In genomic region chr19:51777570-51778460, GRCh38 we compare ENCODE assay signal across 8 cellular contexts. TPM values are rescaled to one million over a fixed set of nuclear protein-coding genes. Genes with fewer than 3 reads are reported as not detected.
DNase-seq lines count a peak whose midpoint lies in the region; ATAC-seq and TF ChIP-seq lines count a peak whose summit lies in the region.

No MANE protein-coding gene starts in this region.

- peak; percentile 31 to 39 for DNase-seq in NCI-H524 (lab: John Stamatoyannopoulos, UW)
- DNase-seq in NCI-H524 treated with DMSO at 0.1 percent for 48 hours (lab: John Stamatoyannopoulos, UW): no peak
- DNase-seq in NCI-H146 (lab: John Stamatoyannopoulos, UW): peak; percentile 77
- DNase-seq in T-helper 9 cell: peak; percentile 3
- peak; percentile 68 for DNase-seq in mammary epithelial cell
- peak; percentile 93 for DNase-seq in inferior parietal cortex (ENCODE audit: extremely low spot score)
- peak; percentile 1 for DNase-seq in smooth muscle cell (lab: John Stamatoyannopoulos, UW; ENCODE audit: unreplicated experiment)

- H2AFZ ChIP-seq in mammary epithelial cell (ENCODE audit: low read depth, low read length) (peak overlapping the region; percentile 46), smooth muscle cell (ENCODE audit: low read depth) (peak overlapping the region; percentile 69)

- BruUV-seq in mammary epithelial cell (replicated peaks; lab: Mats Ljungman, UMichigan): no TSS peak

- dilution Hi-C loops in mammary epithelial cell (cut with HindIII; ENCODE audit: low sequenced_read_pairs): loop anchor here (5.0 kb wide), 1 partner anchor 81 kb away; no protein-coding TSS in a partner anchor

- H3K4me2 ChIP-seq in mammary epithelial cell (ENCODE audit: insufficient read depth, low read depth, low read length): no peak overlapping the region
- H3K4me2 ChIP-seq in smooth muscle cell: peak overlapping the region; percentile 72

- H3K4me3 ChIP-seq in mammary epithelial cell (replicated peaks in 1 of 3; ENCODE audit: insufficient read depth in 1 of 3, low read depth in 2 of 3, low read length in 3 of 3): no peak overlapping the region
- no peak overlapping the region for H3K4me3 ChIP-seq in smooth muscle cell

- H3K79me2 ChIP-seq in mammary epithelial cell (ENCODE audit: insufficient read depth, low read length): no peaks in the 10 kb centered on the region
- H3K79me2 ChIP-seq in smooth muscle cell (ENCODE audit: low read depth): no peaks in the 10 kb centered on the region

- no peaks in the 10 kb centered on the region for H3K36me3 ChIP-seq in mammary epithelial cell (ENCODE audit: insufficient read depth, low read length)
- H3K36me3 ChIP-seq in smooth muscle cell (ENCODE audit: low read depth): no peaks in the 10 kb centered on the region

- no peak overlapping the region for H3K27ac ChIP-seq in mammary epithelial cell (ENCODE audit: insufficient read depth, low read depth, low read length)
- no peak overlapping the region for H3K27ac ChIP-seq in smooth muscle cell (ENCODE audit: low read depth)

- TF ChIP-seq CTCF in mammary epithelial cell (conservative IDR thresholded peaks at IDR 0.05 in 1 of 2, IDR thresholded peaks at IDR 0.05 in 1 of 2; ENCODE audit: extremely low read depth in 1 of 2, insufficient read depth in 1 of 2, low read depth in 1 of 2, low read length in 2 of 2): peak; percentile 62 to 72
- peak; percentile 73 for TF ChIP-seq CTCF in smooth muscle cell (IDR thresholded peaks at IDR 0.05; ENCODE audit: borderline replicate concordance, insufficient read depth, poor library complexity, severe bottlenecking)

- intact Hi-C loops in mammary epithelial cell (cut with micrococcal nuclease): loop anchor here (1.0 to 2.0 kb wide), 2 partner anchors 66 to 461 kb away; no protein-coding TSS in a partner anchor

- CTCF ChIA-PET in mammary epithelial cell (lab: Charles Lee; ENCODE audit: low non-redundant PET): interaction anchor here (0.6 to 1.1 kb wide), 3 partner anchors 89 to 121 kb away, joined by 4 to 5 read pairs (median 4); no protein-coding TSS in a partner anchor

- WGBS in mammary epithelial cell (ENCODE audit: low coverage, missing lambda C conversion rate): 32% methylated on average over 22 of the region's 23 CpGs
- WGBS in smooth muscle cell (ENCODE audit: low lambda C conversion rate): 41% methylated on average over 23 of the region's 23 CpGs

- no peaks in the 10 kb centered on the region for H3F3A ChIP-seq in smooth muscle cell (ENCODE audit: low read depth)

- in situ Hi-C loops in mammary epithelial cell (cut with MboI; ENCODE audit: low sequenced_read_pairs in 2 of 2): loop anchor here (5.0 to 25.0 kb wide), 3 partner anchors 61 to 316 kb away; partner anchors contain the start of gene SIGLEC8 (in 1 of the 2)

- H4K20me1 ChIP-seq in mammary epithelial cell (ENCODE audit: insufficient read depth, low read length): no peaks in the 10 kb centered on the region
- no peaks in the 10 kb centered on the region for H4K20me1 ChIP-seq in smooth muscle cell (ENCODE audit: low read depth)

- no peaks in the 10 kb centered on the region for H3K27me3 ChIP-seq in mammary epithelial cell (ENCODE audit: insufficient read depth, low read length)
- H3K27me3 ChIP-seq in smooth muscle cell (ENCODE audit: low read depth): no peaks in the 10 kb centered on the region

- no peak for ATAC-seq in GM18867 (IDR thresholded peaks at IDR 0.05; ENCODE audit: unreplicated experiment)

- H3K9me3 ChIP-seq in mammary epithelial cell (replicated peaks; ENCODE audit: insufficient read depth, low read length) (no peaks in the 10 kb centered on the region), smooth muscle cell (replicated peaks; ENCODE audit: low read depth) (no peaks in the 10 kb centered on the region)

- no peak overlapping the region for H3K9ac ChIP-seq in mammary epithelial cell (ENCODE audit: insufficient read depth, low read length)
- no peak overlapping the region for H3K9ac ChIP-seq in smooth muscle cell (ENCODE audit: low read depth)

- H3K4me1 ChIP-seq in mammary epithelial cell (ENCODE audit: insufficient read depth, low read length) (no peaks in the 10 kb centered on the region), smooth muscle cell (ENCODE audit: low read depth) (no peaks in the 10 kb centered on the region)

RNA-seq across cellular contexts. Expression of gene FPR2, which starts 16.8 kb away (rescaled TPM):
- not detected for total RNA-seq in mammary epithelial cell
- polyA plus RNA-seq in mammary epithelial cell: 0.08 TPM
- not detected for polyA minus RNA-seq in mammary epithelial cell
- total RNA-seq in smooth muscle cell: 0.13 TPM in 1 of 2 replicates, not detected in the other
- polyA plus RNA-seq in smooth muscle cell: not detected in 2 replicates

RNA-seq across cellular contexts. Expression of gene FPR3, which starts 17.1 kb away (rescaled TPM):
- total RNA-seq in mammary epithelial cell: not detected
- not detected for polyA plus RNA-seq in mammary epithelial cell
- polyA minus RNA-seq in mammary epithelial cell: not detected
- total RNA-seq in smooth muscle cell: not detected in 2 replicates
- polyA plus RNA-seq in smooth muscle cell: not detected in 2 replicates

RNA-seq across cellular contexts. Expression of gene FPR1, which starts 26.1 kb away (rescaled TPM):
- total RNA-seq in mammary epithelial cell (under 1 TPM; under 0.01 to 0.31 TPM), smooth muscle cell (not detected in 2 replicates)
- polyA plus RNA-seq in mammary epithelial cell (1.2 TPM), smooth muscle cell (not detected in 2 replicates)
- polyA minus RNA-seq in mammary epithelial cell: 19.9 TPM

RNA-seq across cellular contexts. Expression of gene HAS1, which starts 54.0 kb away (rescaled TPM):
- under 1 TPM in 1 of 2 donors, not detected in 1; 0.82 TPM for total RNA-seq in mammary epithelial cell
- 0.05 TPM for polyA plus RNA-seq in mammary epithelial cell
- not detected for polyA minus RNA-seq in mammary epithelial cell
- total RNA-seq in smooth muscle cell: 0.90 and 0.94 TPM in 2 replicates
- 1.5 and 1.8 TPM in 2 replicates for polyA plus RNA-seq in smooth muscle cell
